ENCODE assay signal across 23 cellular contexts in genomic region chr3:195137638-195138588, GRCh38.
"Had no signal": no experiment of that assay in that cellular context is flagged by ENCODE, and none has a peak within 500 bp of the region (broad histone marks: within the 10 kb centered on the region; RNA-seq: fewer than 3 reads in every experiment).

No MANE protein-coding gene starts in this region.

- H3K27ac ChIP-seq: SK-N-MC, VCaP had no signal

- ATAC-seq: activated T-cell treated with anti-CD3 and anti-CD28 coated beads, Interleukin-2, amount 50 U/mL, for 4 hours; Panc1; Right ventricle myocardium inferior; T-cell had no signal

- H3K4me1 Mint-ChIP-seq: activated CD4-positive, alpha-beta T cell treated with anti-CD3 and anti-CD28 coated beads, Interleukin-2, amount 10 ng/mL, durations not matched to agents 7 days and 5 days had no signal

- H3K27ac Mint-ChIP-seq: activated CD4-positive, alpha-beta memory T cell treated with anti-CD3 and anti-CD28 coated beads for 36 hours; activated naive CD8-positive, alpha-beta T cell; T-cell had no signal

- DNase-seq: activated CD4-positive, alpha-beta memory T cell treated with anti-CD3 and anti-CD28 coated beads for 36 hours; activated CD4-positive, alpha-beta T cell treated with anti-CD3 and anti-CD28 coated beads, Interleukin-2, amount 10 ng/mL, durations not matched to agents 7 days and 5 days; activated CD4-positive, CD25-positive, alpha-beta regulatory T cell; activated CD8-positive, alpha-beta memory T cell treated with anti-CD3 and anti-CD28 coated beads for 24 hours; activated effector memory CD4-positive, alpha-beta T cell treated with anti-CD3 and anti-CD28 coated beads, Interleukin-2, amount 50 U/mL, for 16 hours; activated naive CD4-positive, alpha-beta T cell treated with Interleukin-2 at 50 U/mL for 16 hours; activated T-cell treated with anti-CD3 and anti-CD28 coated beads, Interleukin-2, amount 50 U/mL, for 4 hours; amygdala; NCI-H1048; NCI-H146; NCI-H187 treated with DMSO at 0.1 percent for 48 hours; NCI-H510A treated with DMSO at 0.1 percent for 48 hours; NCI-H69; NK-92 treated with Interleukin-12 subunit alpha and Interleukin-12 subunit beta, amount 100 ng/mL, for 24 hours; OCI-M1; RPMI8226; T-cell had no signal

- H3K4me3 Mint-ChIP-seq: activated CD4-positive, alpha-beta memory T cell treated with anti-CD3 and anti-CD28 coated beads for 36 hours; activated CD4-positive, alpha-beta T cell treated with anti-CD3 and anti-CD28 coated beads, Interleukin-2, amount 10 ng/mL, durations not matched to agents 7 days and 5 days; activated naive CD8-positive, alpha-beta T cell; activated T-cell treated with anti-CD3 and anti-CD28 coated beads, Interleukin-2, amount 50 U/mL, for 4 hours; brain; T-cell had no signal

- H3K4me3 ChIP-seq: SK-N-MC had no signal

- H3K27me3 Mint-ChIP-seq: activated CD4-positive, alpha-beta memory T cell treated with anti-CD3 and anti-CD28 coated beads for 36 hours; activated CD4-positive, alpha-beta T cell treated with anti-CD3 and anti-CD28 coated beads, Interleukin-2, amount 10 ng/mL, durations not matched to agents 7 days and 5 days; activated naive CD8-positive, alpha-beta T cell; T-cell had no signal
